Comparison of ENCODE assay signal across 8 cellular contexts in genomic region chr10:84537447-84537931, GRCh38.
A peak's percentile ranks its signal among the peaks of the same experiment; 100 is the strongest.
DNase-seq lines count a peak whose midpoint lies in the region; ATAC-seq and TF ChIP-seq lines count a peak whose summit lies in the region.

No MANE protein-coding gene starts in this region.

- peak overlapping the region; percentile 40 for H3K4me3 Mint-ChIP-seq in activated T-helper 17 cell treated with anti-CD3 and anti-CD28 coated beads, Interleukin-2, amount 50 U/mL, for 72 hours

- H3K36me3 Mint-ChIP-seq in activated T-helper 17 cell treated with anti-CD3 and anti-CD28 coated beads, Interleukin-2, amount 50 U/mL, for 72 hours (ENCODE audit: low read depth): no peaks in the 10 kb centered on the region

- no peak for TF ChIP-seq POLR2A in prostate gland (IDR thresholded peaks at IDR 0.05)

- H3K36me3 ChIP-seq in prostate gland: no peaks in the 10 kb centered on the region

- no peak overlapping the region for H3K27ac Mint-ChIP-seq in activated T-helper 17 cell treated with anti-CD3 and anti-CD28 coated beads, Interleukin-2, amount 50 U/mL, for 72 hours

- peaks cover 22% of the 10 kb centered on the region for H3K4me1 Mint-ChIP-seq in activated T-helper 17 cell treated with anti-CD3 and anti-CD28 coated beads, Interleukin-2, amount 50 U/mL, for 72 hours

- H3K9me3 Mint-ChIP-seq in activated T-helper 17 cell treated with anti-CD3 and anti-CD28 coated beads, Interleukin-2, amount 50 U/mL, for 72 hours: no peaks in the 10 kb centered on the region

- no peaks in the 10 kb centered on the region for H3K9me3 ChIP-seq in prostate gland

- WGBS in prostate gland: 10% methylated on average over 8 of the region's 8 CpGs

- no peaks in the 10 kb centered on the region for H3K27me3 ChIP-seq in prostate gland (replicated peaks; ENCODE audit: insufficient read depth)

- peaks cover 6% of the 10 kb centered on the region for H3K27me3 Mint-ChIP-seq in activated T-helper 17 cell treated with anti-CD3 and anti-CD28 coated beads, Interleukin-2, amount 50 U/mL, for 72 hours

- H3K27ac ChIP-seq in prostate gland: no peak overlapping the region

- intact Hi-C loops in prostate gland (cut with DNase I): loop anchor here (1.0 to 10.0 kb wide), 3 partner anchors 103 to 273 kb away; no protein-coding TSS in a partner anchor

- ATAC-seq in GM21367 (IDR thresholded peaks at IDR 0.05; ENCODE audit: unreplicated experiment) (peak; percentile 71), HG03460 (IDR thresholded peaks at IDR 0.05; ENCODE audit: unreplicated experiment) (peak; percentile 57)
- ATAC-seq in activated T-helper 17 cell treated with anti-CD3 and anti-CD28 coated beads, Interleukin-2, amount 50 U/mL, for 72 hours (replicated peaks): peak; percentile 66

- no peaks in the 10 kb centered on the region for H3K4me1 ChIP-seq in prostate gland (replicated peaks)

- no peak overlapping the region for H3K4me3 ChIP-seq in prostate gland

- DNase-seq in NCI-H446 (lab: John Stamatoyannopoulos, UW) (peak; percentile 23 to 68), NCI-H446 treated with DMSO at 0.1 percent for 48 hours (lab: John Stamatoyannopoulos, UW) (no peak), NCI-H748 treated with DMSO at 0.1 percent for 48 hours (lab: John Stamatoyannopoulos, UW) (peak; percentile 59), glomerular visceral epithelial cell (ENCODE audit: extremely low spot score) (peak; percentile 69), prostate gland (ENCODE audit: low spot score) (peak; percentile 54)

- TF ChIP-seq CTCF in prostate gland (IDR thresholded peaks at IDR 0.05): peak; percentile 76 to 93 (median 89)
